ENCODE assay signal across 21 cellular contexts in genomic region chr10:59896186-59896585, GRCh38. TPM values are rescaled to one million over a fixed set of nuclear protein-coding genes. Genes with fewer than 3 reads are reported as not detected.
DNase-seq lines count a peak whose midpoint lies in the region; ATAC-seq and TF ChIP-seq lines count a peak whose summit lies in the region.
"Had no signal": no experiment of that assay in that cellular context is flagged by ENCODE, and none has a peak within 500 bp of the region (broad histone marks: within the 10 kb centered on the region; RNA-seq: fewer than 3 reads in every experiment).

No MANE protein-coding gene starts in this region.

- no peaks in the 10 kb centered on the region for H3K27me3 Mint-ChIP-seq in activated T-cell treated with anti-CD3 and anti-CD28 coated beads, Interleukin-2, amount 50 U/mL, for 72 hours (ENCODE audit: low read depth)
- no peaks in the 10 kb centered on the region for H3K27me3 Mint-ChIP-seq in dendritic cell treated with granulocyte-macrophage colony-stimulating factor and Interleukin-4, amounts not matched to agents 40 ng/mL and 50 ng/mL, for 4 days
- no peaks in the 10 kb centered on the region for H3K27me3 Mint-ChIP-seq in chondrocyte (ENCODE audit: low read depth)
- H3K27me3 Mint-ChIP-seq: activated CD4-positive, alpha-beta T cell treated with anti-CD3 and anti-CD28 coated beads, Interleukin-2, amount 10 ng/mL, durations not matched to agents 7 days and 5 days; CD8-positive, alpha-beta memory T cell; stimulated activated naive CD8-positive, alpha-beta T cell treated with anti-CD3 and anti-CD28 coated beads, Interleukin-15, amount 100 ng/mL, for 72 hours had no signal

- H3K4me1 Mint-ChIP-seq in activated T-cell treated with anti-CD3 and anti-CD28 coated beads, Interleukin-2, amount 50 U/mL, for 72 hours (ENCODE audit: low read depth): peaks cover 78% of the 10 kb centered on the region
- peaks cover 81% of the 10 kb centered on the region for H3K4me1 Mint-ChIP-seq in dendritic cell treated with granulocyte-macrophage colony-stimulating factor and Interleukin-4, amounts not matched to agents 40 ng/mL and 50 ng/mL, for 4 days (ENCODE audit: low read depth)
- peaks cover 52% of the 10 kb centered on the region for H3K4me1 Mint-ChIP-seq in chondrocyte (ENCODE audit: low read depth)

- H3K4me1 ChIP-seq in transverse colon (peaks cover 48 to 100% (median 88%) of the 10 kb centered on the region in 4 donors), spleen (peaks cover 30 to 99% (median 72%) of the 10 kb centered on the region in 6 donors)

- 31 to 33% methylated on average over 1 of the region's 1 CpG for WGBS in transverse colon (ENCODE audit: low coverage in 1 of 2), 2 donors
- WGBS in spleen, 5 donors: 77 to 93% (median 81%) methylated on average over 1 of the region's 1 CpG

- peak overlapping the region; percentile 90 for H3K27ac Mint-ChIP-seq in activated T-cell treated with anti-CD3 and anti-CD28 coated beads, Interleukin-2, amount 50 U/mL, for 72 hours
- peak overlapping the region; percentile 59 for H3K27ac Mint-ChIP-seq in dendritic cell treated with granulocyte-macrophage colony-stimulating factor and Interleukin-4, amounts not matched to agents 40 ng/mL and 50 ng/mL, for 4 days
- H3K27ac Mint-ChIP-seq in chondrocyte (ENCODE audit: unreplicated experiment): no peak overlapping the region
- H3K27ac Mint-ChIP-seq: activated CD4-positive, alpha-beta T cell treated with anti-CD3 and anti-CD28 coated beads, Interleukin-2, amount 10 ng/mL, durations not matched to agents 7 days and 5 days; activated naive CD4-positive, alpha-beta T cell treated with anti-CD3 and anti-CD28 coated beads for 36 hours; stimulated activated naive CD8-positive, alpha-beta T cell treated with anti-CD3 and anti-CD28 coated beads, Interleukin-15, amount 100 ng/mL, for 72 hours had no signal

- no peaks in the 10 kb centered on the region for H3K27me3 ChIP-seq in transverse colon
- no peaks in the 10 kb centered on the region for H3K27me3 ChIP-seq in spleen (replicated peaks in 1 of 7)
- H3K27me3 ChIP-seq: MG63 had no signal

- TF ChIP-seq EP300 in transverse colon (IDR thresholded peaks at IDR 0.05; ENCODE audit: low read depth): no peak

- TF ChIP-seq CTCF in transverse colon (IDR thresholded peaks at IDR 0.05) (no peak), chondrocyte (IDR thresholded peaks at IDR 0.05) (no peak), spleen (IDR thresholded peaks at IDR 0.05 in 8 of 11, conservative IDR thresholded peaks at IDR 0.05 in 3 of 11) (no peak)

- H3K27ac ChIP-seq in transverse colon (peak overlapping the region; percentile 78 to 85 (median 82)), spleen (no peak overlapping the region)
- H3K27ac ChIP-seq: SK-N-MC had no signal

- H3K4me3 ChIP-seq in transverse colon: no peak overlapping the region
- no peak overlapping the region for H3K4me3 ChIP-seq in spleen
- H3K4me3 ChIP-seq: MG63, SK-N-MC had no signal

- ATAC-seq in activated T-cell treated with anti-CD3 and anti-CD28 coated beads, Interleukin-2, amount 50 U/mL, for 72 hours (replicated peaks in 1 of 2): no peak
- ATAC-seq: esophagus mucosa; Panc1; stimulated activated naive CD8-positive, alpha-beta T cell treated with anti-CD3 and anti-CD28 coated beads, Interleukin-15, amount 100 ng/mL, for 72 hours had no signal

- H3K36me3 ChIP-seq in transverse colon (no peaks in the 10 kb centered on the region), spleen (peaks cover 0 to 13% (median 0%) of the 10 kb centered on the region in 6 donors)
- H3K36me3 ChIP-seq: MG63 had no signal

- H3K4me3 Mint-ChIP-seq in activated T-cell treated with anti-CD3 and anti-CD28 coated beads, Interleukin-2, amount 50 U/mL, for 72 hours: no peak overlapping the region
- H3K4me3 Mint-ChIP-seq in dendritic cell treated with granulocyte-macrophage colony-stimulating factor and Interleukin-4, amounts not matched to agents 40 ng/mL and 50 ng/mL, for 4 days: no peak overlapping the region
- H3K4me3 Mint-ChIP-seq in chondrocyte (ENCODE audit: unreplicated experiment): no peak overlapping the region
- H3K4me3 Mint-ChIP-seq: activated CD4-positive, alpha-beta T cell treated with anti-CD3 and anti-CD28 coated beads, Interleukin-2, amount 10 ng/mL, durations not matched to agents 7 days and 5 days; activated naive CD4-positive, alpha-beta T cell treated with anti-CD3 and anti-CD28 coated beads for 36 hours; CD8-positive, alpha-beta memory T cell; neural crest cell; stimulated activated naive CD8-positive, alpha-beta T cell treated with anti-CD3 and anti-CD28 coated beads, Interleukin-15, amount 100 ng/mL, for 72 hours had no signal

- TF ChIP-seq POLR2A in transverse colon (IDR thresholded peaks at IDR 0.05) (no peak), spleen (IDR thresholded peaks at IDR 0.05) (no peak)

- no peaks in the 10 kb centered on the region for H3K9me3 ChIP-seq in transverse colon
- H3K9me3 ChIP-seq in spleen: no peaks in the 10 kb centered on the region
- H3K9me3 ChIP-seq: MG63 had no signal

- peaks cover 11 to 15% of the 10 kb centered on the region in 2 donors for H3K36me3 Mint-ChIP-seq in activated T-cell treated with anti-CD3 and anti-CD28 coated beads, Interleukin-2, amount 50 U/mL, for 72 hours (ENCODE audit: insufficient read depth in 2 of 2)
- H3K36me3 Mint-ChIP-seq in dendritic cell treated with granulocyte-macrophage colony-stimulating factor and Interleukin-4, amounts not matched to agents 40 ng/mL and 50 ng/mL, for 4 days (ENCODE audit: low read depth): peaks cover 24% of the 10 kb centered on the region
- no peaks in the 10 kb centered on the region for H3K36me3 Mint-ChIP-seq in chondrocyte (ENCODE audit: low read depth)

- no peak for DNase-seq in activated T-cell treated with anti-CD3 and anti-CD28 coated beads, Interleukin-2, amount 50 U/mL, for 72 hours
- no peak for DNase-seq in activated T-cell treated with anti-CD3 and anti-CD28 coated beads for 4 hours
- peak; percentile 30 for DNase-seq in medulla oblongata (ENCODE audit: extremely low spot score)
- DNase-seq in transverse colon: peak; percentile 63
- DNase-seq in chondrocyte (ENCODE audit: low spot score): no peak
- no peak for DNase-seq in effector CD4-positive, alpha-beta T cell
- no peak for DNase-seq in spleen
- DNase-seq: activated CD4-positive, alpha-beta T cell treated with anti-CD3 and anti-CD28 coated beads, Interleukin-2, amount 10 ng/mL, durations not matched to agents 7 days and 5 days; activated CD8-positive, alpha-beta memory T cell treated with anti-CD3 and anti-CD28 coated beads, Interleukin-2, amount 50 U/mL, for 48 hours; activated naive CD4-positive, alpha-beta T cell treated with anti-CD3 and anti-CD28 coated beads for 36 hours; CD8-positive, alpha-beta memory T cell; EL; MG63; NCI-H1930; NCI-H526; stimulated activated naive CD8-positive, alpha-beta T cell treated with anti-CD3 and anti-CD28 coated beads, Interleukin-15, amount 100 ng/mL, for 72 hours had no signal

- H3K9me3 Mint-ChIP-seq in activated T-cell treated with anti-CD3 and anti-CD28 coated beads, Interleukin-2, amount 50 U/mL, for 72 hours: no peaks in the 10 kb centered on the region
- H3K9me3 Mint-ChIP-seq in dendritic cell treated with granulocyte-macrophage colony-stimulating factor and Interleukin-4, amounts not matched to agents 40 ng/mL and 50 ng/mL, for 4 days: no peaks in the 10 kb centered on the region
- no peaks in the 10 kb centered on the region for H3K9me3 Mint-ChIP-seq in chondrocyte (ENCODE audit: low read depth)
- H3K9me3 Mint-ChIP-seq: activated CD4-positive, alpha-beta T cell treated with anti-CD3 and anti-CD28 coated beads, Interleukin-2, amount 10 ng/mL, durations not matched to agents 7 days and 5 days; activated naive CD4-positive, alpha-beta T cell treated with anti-CD3 and anti-CD28 coated beads for 36 hours; CD8-positive, alpha-beta memory T cell; neural crest cell; stimulated activated naive CD8-positive, alpha-beta T cell treated with anti-CD3 and anti-CD28 coated beads, Interleukin-15, amount 100 ng/mL, for 72 hours had no signal

- in situ Hi-C loops in transverse colon (cut with MboI; ENCODE audit: low pct_ligation_motif_present in 1 of 4, low pct_unique_long_range_greater_than_20kb in 1 of 4, low sequenced_read_pairs in 3 of 4): no loop called here

- intact Hi-C loops in dendritic cell treated with granulocyte-macrophage colony-stimulating factor and Interleukin-4, amounts not matched to agents 40 ng/mL and 50 ng/mL, for 4 days (cut with micrococcal nuclease): no loop called here
- intact Hi-C loops in transverse colon (cut with DNase I; ENCODE audit: low total_unique reads) (no loop called here), spleen (cut with DNase I; ENCODE audit: low total_unique reads) (no loop called here)

RNA-seq across cellular contexts. Expression of gene CCDC6, which starts 10.2 kb away (rescaled TPM):
- 100 to 1,000 TPM in 1 of 2 donors, 10 to 100 TPM in 1; 77.7 to 107 TPM for total RNA-seq in activated T-cell treated with anti-CD3 and anti-CD28 coated beads, Interleukin-2, amount 50 U/mL, for 72 hours
- total RNA-seq in transverse colon (10 to 100 TPM; 26.2 to 56.7 (median 49.5) TPM), chondrocyte (58.9 to 61.8 TPM (median 59.3 TPM) in 3 replicates), spleen (10 to 100 TPM; 29.3 to 55.1 (median 41.3) TPM)
- 10 to 100 TPM in 2 of 3 donors, 1 to 10 TPM in 1; 8.7 to 13.9 (median 13.7) TPM for polyA plus RNA-seq in spleen

Comparison
In these comparisons a context has a peak if more than half of its experiments do, and no peak if none do; other contexts are left out.
1. DNase-seq: peak in medulla oblongata (single experiment) and transverse colon (single experiment); none in activated T-cell treated with anti-CD3 and anti-CD28 coated beads, Interleukin-2, amount 50 U/mL, for 72 hours (0 of 2), activated T-cell treated with anti-CD3 and anti-CD28 coated beads for 4 hours (single experiment), chondrocyte (single experiment), effector CD4-positive, alpha-beta T cell (single experiment) and spleen (single experiment).
2. H3K27ac ChIP-seq: peak in transverse colon (4 of 4); none in spleen (0 of 8).